ENCODE assay signal across 16 cellular contexts in genomic region chr9:136618578-136619547, GRCh38. TPM values are rescaled to one million over a fixed set of nuclear protein-coding genes. Genes with fewer than 3 reads are reported as not detected.
DNase-seq lines count a peak whose midpoint lies in the region; ATAC-seq and TF ChIP-seq lines count a peak whose summit lies in the region.
"Had no signal": no experiment of that assay in that cellular context is flagged by ENCODE, and none has a peak within 500 bp of the region (broad histone marks: within the 10 kb centered on the region; RNA-seq: fewer than 3 reads in every experiment).

No MANE protein-coding gene starts in this region.

- TF ChIP-seq POLR2A in Peyer's patch (IDR thresholded peaks at IDR 0.05), result no peak

- H3K9me3 ChIP-seq in Peyer's patch (no peaks in the 10 kb centered on the region), right cardiac atrium (ENCODE audit: control insufficient read depth, low read length) (no peaks in the 10 kb centered on the region)
- H3K9me3 ChIP-seq: adrenal gland, heart left ventricle had no signal

- intact Hi-C loops in right cardiac atrium (cut with DNase I), result no loop called here

- WGBS in right cardiac atrium, result 68% methylated on average over 27 of the region's 27 CpGs

- H3K4me3 ChIP-seq in GM12865 (ENCODE audit: low read depth, low read length), result no peak overlapping the region
- no peak overlapping the region for H3K4me3 ChIP-seq in Peyer's patch
- H3K4me3 ChIP-seq in right cardiac atrium (ENCODE audit: low read length), result no peak overlapping the region
- H3K4me3 ChIP-seq: adrenal gland, dorsolateral prefrontal cortex, heart left ventricle had no signal

- peak; percentile 59 for DNase-seq in GM12865 (ENCODE audit: low read depth)
- peak in 2 of 3 donors; percentile 78 to 84 for DNase-seq in Peyer's patch
- DNase-seq in right cardiac atrium, result peak; percentile 53 to 80 (median 64)
- DNase-seq in pons (ENCODE audit: low spot score), result peak; percentile 32
- DNase-seq in stimulated activated CD8-positive, alpha-beta memory T cell treated with anti-CD3 and anti-CD28 coated beads, Interleukin-4, amount 100 ng/mL, for 48 hours, result no peak
- no peak for DNase-seq in NCI-H1694 (lab: John Stamatoyannopoulos, UW)
- DNase-seq: activated CD8-positive, alpha-beta memory T cell treated with anti-CD3 and anti-CD28 coated beads, Interleukin-2, amount 50 U/mL, for 4 hours; NCI-H1048; NCI-H82; T-helper 9 cell had no signal

- no peak for ATAC-seq in right cardiac atrium
- ATAC-seq in HG03520 (IDR thresholded peaks at IDR 0.05; ENCODE audit: unreplicated experiment), result no peak
- no peak for ATAC-seq in GM21360 (IDR thresholded peaks at IDR 0.05; ENCODE audit: unreplicated experiment)

- no peaks in the 10 kb centered on the region for H3K36me3 ChIP-seq in Peyer's patch
- H3K36me3 ChIP-seq: adrenal gland, heart left ventricle had no signal

- peaks cover 0 to 37% (median 24%) of the 10 kb centered on the region in 4 donors for H3K4me1 ChIP-seq in Peyer's patch
- H3K4me1 ChIP-seq in right cardiac atrium (ENCODE audit: control insufficient read depth, insufficient read depth, low read length), result no peaks in the 10 kb centered on the region

- H3K27me3 ChIP-seq in Peyer's patch (no peaks in the 10 kb centered on the region), right cardiac atrium (ENCODE audit: control insufficient read depth, insufficient read depth) (no peaks in the 10 kb centered on the region)
- H3K27me3 ChIP-seq: adrenal gland, dorsolateral prefrontal cortex, heart left ventricle had no signal

- H3K27ac ChIP-seq in Peyer's patch (peak overlapping the region; percentile 13 to 83 (median 58)), right cardiac atrium (ENCODE audit: low read length) (no peak overlapping the region)

- TF ChIP-seq CTCF in GM12865 (IDR thresholded peaks at IDR 0.05; ENCODE audit: insufficient read depth, low read depth, low read length, missing control alignments) (no peak), Peyer's patch (IDR thresholded peaks at IDR 0.05) (no peak)

RNA-seq across cellular contexts. Expression of gene EGFL7, which starts 43.9 kb away (rescaled TPM):
- total RNA-seq in Peyer's patch (10 to 100 TPM; 21.5 to 77.6 (median 46.0) TPM), right cardiac atrium (100 to 1,000 TPM in 1 of 4 donors, 10 to 100 TPM in 3; 73.3 to 148 (median 83.0) TPM)
- 113 TPM for polyA plus RNA-seq in right cardiac atrium
- total RNA-seq: CD4-positive, alpha-beta memory T cell had no signal

Comparison
In these comparisons a context has a peak if more than half of its experiments do, and no peak if none do; other contexts are left out.
1. DNase-seq: peak in GM12865 (single experiment), Peyer's patch (2 of 3), right cardiac atrium (3 of 3) and pons (single experiment); none in stimulated activated CD8-positive, alpha-beta memory T cell treated with anti-CD3 and anti-CD28 coated beads, Interleukin-4, amount 100 ng/mL, for 48 hours (single experiment) and NCI-H1694 (single experiment).